In the genomic region with DNA sequence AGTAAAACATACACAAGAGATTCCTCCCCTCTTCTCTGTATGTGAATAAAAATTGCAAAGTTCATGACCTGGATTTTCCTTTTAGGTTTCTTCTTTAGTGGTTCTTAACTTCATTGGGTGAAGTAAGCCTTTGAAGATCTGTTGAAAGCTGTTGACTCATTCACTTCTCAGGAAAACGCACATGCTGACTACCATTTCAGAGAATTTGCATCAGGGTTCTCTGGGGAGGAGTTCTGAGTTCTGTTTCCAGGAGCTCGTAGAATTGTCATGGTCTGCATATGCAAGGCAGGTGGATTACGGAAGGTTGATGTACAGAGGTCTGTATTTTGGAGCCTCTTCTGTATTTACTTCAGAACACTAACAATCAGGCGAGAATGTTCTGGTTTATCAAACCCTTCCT, we compare ENCODE assay signal across 10 cellular contexts. TPM values are rescaled to one million over a fixed set of nuclear protein-coding genes. Genes with fewer than 3 reads are reported as not detected.
DNase-seq lines count a peak whose midpoint lies in the region; ATAC-seq and TF ChIP-seq lines count a peak whose summit lies in the region.
"Had no signal": no experiment of that assay in that cellular context is flagged by ENCODE, and none has a peak within 500 bp of the region (broad histone marks: within the 10 kb centered on the region; RNA-seq: fewer than 3 reads in every experiment).

No MANE protein-coding gene starts in this region.

- peak overlapping the region; percentile 57 for H3K27ac Mint-ChIP-seq in T-helper 17 cell

- intact Hi-C loops in esophagus muscularis mucosa (cut with DNase I) = loop anchor here (10.0 kb wide), 1 partner anchor 55 kb away; no protein-coding TSS in a partner anchor

- H3K27me3 Mint-ChIP-seq in T-helper 17 cell = peaks cover 40% of the 10 kb centered on the region

- no peak overlapping the region for H3K4me3 ChIP-seq in fibroblast of lung (replicated peaks in 1 of 4; ENCODE audit: control extremely low read depth in 1 of 4, insufficient read depth in 1 of 4, low read depth in 3 of 4, low read length in 4 of 4)
- no peak overlapping the region for H3K4me3 ChIP-seq in esophagus muscularis mucosa
- H3K4me3 ChIP-seq: colonic mucosa had no signal

- H3K4me3 Mint-ChIP-seq in T-helper 17 cell = peak overlapping the region; percentile 91

- H3K4me1 Mint-ChIP-seq in T-helper 17 cell = peaks cover 21% of the 10 kb centered on the region

- H3K79me2 ChIP-seq in fibroblast of lung (ENCODE audit: control insufficient read depth, insufficient read depth, low read length) = no peaks in the 10 kb centered on the region

- ATAC-seq in T-helper 17 cell (peak; percentile 59), GM21528 (IDR thresholded peaks at IDR 0.05; ENCODE audit: low FRiP score, unreplicated experiment) (no peak)

- TF ChIP-seq POLR2A in esophagus muscularis mucosa (IDR thresholded peaks at IDR 0.05; ENCODE audit: low read depth) = no peak

- 93% methylated on average over 4 of the region's 4 CpGs for WGBS in esophagus muscularis mucosa

- peaks cover 2% of the 10 kb centered on the region for H3K36me3 Mint-ChIP-seq in T-helper 17 cell (ENCODE audit: low read depth)

- no peak overlapping the region for H3K9ac ChIP-seq in fibroblast of lung (ENCODE audit: insufficient read depth, low read length)

- no peak for TF ChIP-seq CTCF in fibroblast of lung (conservative IDR thresholded peaks at IDR 0.05 in 1 of 2, IDR thresholded peaks at IDR 0.05 in 1 of 2; ENCODE audit: low read depth in 1 of 2, low read length in 2 of 2)
- no peak for TF ChIP-seq CTCF in esophagus muscularis mucosa (IDR thresholded peaks at IDR 0.05)

- H3K9me3 ChIP-seq in T-helper 17 cell (ENCODE audit: control insufficient read depth, low read length, poor library complexity, severe bottlenecking) = no peaks in the 10 kb centered on the region
- H3K9me3 ChIP-seq in fibroblast of lung (ENCODE audit: control insufficient read depth, insufficient read depth, low read depth, low read length) = no peaks in the 10 kb centered on the region
- H3K9me3 ChIP-seq in esophagus muscularis mucosa = no peaks in the 10 kb centered on the region
- H3K9me3 ChIP-seq: colonic mucosa, neutrophil had no signal

- no peaks in the 10 kb centered on the region for H3K36me3 ChIP-seq in fibroblast of lung (ENCODE audit: control insufficient read depth, insufficient read depth, low read length)
- no peaks in the 10 kb centered on the region for H3K36me3 ChIP-seq in esophagus muscularis mucosa
- H3K36me3 ChIP-seq: colonic mucosa, neutrophil had no signal

- H3K27me3 ChIP-seq in fibroblast of lung (ENCODE audit: control insufficient read depth, insufficient read depth, low read length) = peaks cover 3% of the 10 kb centered on the region
- peaks cover 0 to 42% (median 22%) of the 10 kb centered on the region in 4 donors for H3K27me3 ChIP-seq in esophagus muscularis mucosa

- no peaks in the 10 kb centered on the region for H4K20me1 ChIP-seq in fibroblast of lung (ENCODE audit: control insufficient read depth, extremely low read depth, insufficient read depth, low read length)

- H2AFZ ChIP-seq in fibroblast of lung (ENCODE audit: low read length) = no peak overlapping the region

- DNase-seq in activated T-cell treated with anti-CD3 and anti-CD28 coated beads for 48 hours (ENCODE audit: low read depth) (peak; percentile 36), T-helper 17 cell (no peak), fibroblast of lung (ENCODE audit: low read depth in 2 of 2) (peak; percentile 74 to 84), stromal cell of bone marrow (ENCODE audit: low read depth) (peak; percentile 67), esophagus muscularis mucosa (ENCODE audit: extremely low spot score) (no peak), NCI-H446 treated with DMSO at 0.1 percent for 48 hours (lab: John Stamatoyannopoulos, UW) (no peak)
- DNase-seq in activated T-cell treated with anti-CD3 and anti-CD28 coated beads, Interleukin-2, amount 50 U/mL, for 1 hour = no peak
- DNase-seq: colonic mucosa had no signal

- H3K27ac ChIP-seq in fibroblast of lung (ENCODE audit: insufficient read depth, low read length) (no peak overlapping the region), esophagus muscularis mucosa (replicated peaks in 1 of 4) (no peak overlapping the region)
- H3K27ac ChIP-seq: colonic mucosa, neutrophil had no signal

- peaks cover 11% of the 10 kb centered on the region for H3K4me1 ChIP-seq in fibroblast of lung (ENCODE audit: control insufficient read depth, extremely low read depth, insufficient read depth, low read length)
- H3K4me1 ChIP-seq in esophagus muscularis mucosa = peaks cover 14 to 20% (median 18%) of the 10 kb centered on the region in 4 donors

- no peak overlapping the region for H3K4me2 ChIP-seq in fibroblast of lung (ENCODE audit: extremely low read depth, insufficient read depth, low read length)

- no peak for TF ChIP-seq EP300 in esophagus muscularis mucosa (IDR thresholded peaks at IDR 0.05)

RNA-seq across cellular contexts. Expression of a gene that starts 1.0 kb away (rescaled TPM):
- total RNA-seq in T-helper 17 cell (under 1 TPM; 0.21 to 0.35 TPM), fibroblast of lung (0.26 and 0.50 TPM in 2 replicates), esophagus muscularis mucosa (1 to 10 TPM in 1 of 4 donors, under 1 TPM in 3; 0.17 to 1.2 (median 0.46) TPM)
- polyA plus RNA-seq in fibroblast of lung = 0.33 and 0.51 TPM in 2 replicates
- polyA plus RNA-seq in fibroblast of lung (2012) = 0.52 and 0.77 TPM in 2 replicates
- not detected in 2 replicates for polyA minus RNA-seq in fibroblast of lung (ENCODE audit: low replicate concordance)

Comparison
In these comparisons a context has a peak if more than half of its experiments do, and no peak if none do; other contexts are left out.
1. DNase-seq: peak in activated T-cell treated with anti-CD3 and anti-CD28 coated beads for 48 hours (single experiment), fibroblast of lung (2 of 2) and stromal cell of bone marrow (single experiment); none in activated T-cell treated with anti-CD3 and anti-CD28 coated beads, Interleukin-2, amount 50 U/mL, for 1 hour (single experiment), T-helper 17 cell (0 of 3), esophagus muscularis mucosa (single experiment) and NCI-H446 treated with DMSO at 0.1 percent for 48 hours (single experiment).